8 cellular contexts compared by ENCODE assay signal in genomic region chr2:14634885-14635871, GRCh38. TPM values are rescaled to one million over a fixed set of nuclear protein-coding genes. Genes with fewer than 3 reads are reported as not detected.
A peak's percentile ranks its signal among the peaks of the same experiment; 100 is the strongest.
DNase-seq lines count a peak whose midpoint lies in the region; ATAC-seq and TF ChIP-seq lines count a peak whose summit lies in the region.
"Had no signal": no experiment of that assay in that cellular context is flagged by ENCODE, and none has a peak within 500 bp of the region (broad histone marks: within the 10 kb centered on the region; RNA-seq: fewer than 3 reads in every experiment).

No MANE protein-coding gene starts in this region.

- H3K27me3 ChIP-seq in stomach = peaks cover 0 to 41% (median 16%) of the 10 kb centered on the region in 3 donors

- TF ChIP-seq POLR2A in stomach (IDR thresholded peaks at IDR 0.05) = no peak

- H3K27ac ChIP-seq in stomach = peak overlapping the region; percentile 82 to 90 (median 85)

- no peaks in the 10 kb centered on the region for H3K36me3 Mint-ChIP-seq in chondrocyte (ENCODE audit: low read depth)
- peaks cover 5% of the 10 kb centered on the region for H3K36me3 Mint-ChIP-seq in activated CD8-positive, alpha-beta memory T cell treated with anti-CD3 and anti-CD28 coated beads, Interleukin-2, amount 10 ng/mL, durations not matched to agents 7 days and 5 days

- H3K4me3 Mint-ChIP-seq in chondrocyte (ENCODE audit: unreplicated experiment) = peak overlapping the region; percentile 69
- H3K4me3 Mint-ChIP-seq in activated CD8-positive, alpha-beta memory T cell treated with anti-CD3 and anti-CD28 coated beads, Interleukin-2, amount 10 ng/mL, durations not matched to agents 7 days and 5 days = no peak overlapping the region

- no peaks in the 10 kb centered on the region for H3K9me3 Mint-ChIP-seq in chondrocyte (ENCODE audit: low read depth)
- no peaks in the 10 kb centered on the region for H3K9me3 Mint-ChIP-seq in activated CD8-positive, alpha-beta memory T cell treated with anti-CD3 and anti-CD28 coated beads, Interleukin-2, amount 10 ng/mL, durations not matched to agents 7 days and 5 days (ENCODE audit: low read depth)

- peaks cover 16 to 45% (median 34%) of the 10 kb centered on the region in 4 donors for H3K4me1 ChIP-seq in stomach

- ATAC-seq in activated CD8-positive, alpha-beta memory T cell treated with anti-CD3 and anti-CD28 coated beads, Interleukin-2, amount 10 ng/mL, durations not matched to agents 7 days and 5 days = no peak

- intact Hi-C loops in stomach (cut with DNase I; ENCODE audit: low total_unique reads) = no loop called here

- H3K4me3 ChIP-seq in stomach = peak overlapping the region; percentile 50 to 70 (median 56)

- no peaks in the 10 kb centered on the region for H3K36me3 ChIP-seq in stomach

- peaks cover 19% of the 10 kb centered on the region for H3K4me1 Mint-ChIP-seq in chondrocyte (ENCODE audit: low read depth)
- no peaks in the 10 kb centered on the region for H3K4me1 Mint-ChIP-seq in activated CD8-positive, alpha-beta memory T cell treated with anti-CD3 and anti-CD28 coated beads, Interleukin-2, amount 10 ng/mL, durations not matched to agents 7 days and 5 days

- H3K27me3 Mint-ChIP-seq in chondrocyte (ENCODE audit: low read depth) = peaks cover 62% of the 10 kb centered on the region
- H3K27me3 Mint-ChIP-seq in activated CD8-positive, alpha-beta memory T cell treated with anti-CD3 and anti-CD28 coated beads, Interleukin-2, amount 10 ng/mL, durations not matched to agents 7 days and 5 days = peaks cover 62% of the 10 kb centered on the region

- CTCF ChIA-PET in activated CD8-positive, alpha-beta memory T cell treated with anti-CD3 and anti-CD28 coated beads, Interleukin-2, amount 10 ng/mL, durations not matched to agents 7 days and 5 days (lab: Charles Lee) = no interaction called here

- no peak for TF ChIP-seq EP300 in stomach (IDR thresholded peaks at IDR 0.05)

- TF ChIP-seq CTCF in chondrocyte (IDR thresholded peaks at IDR 0.05) (no peak), stomach (IDR thresholded peaks at IDR 0.05) (no peak)

- H3K27ac Mint-ChIP-seq in chondrocyte (ENCODE audit: unreplicated experiment) = no peak overlapping the region
- H3K27ac Mint-ChIP-seq in activated CD8-positive, alpha-beta memory T cell treated with anti-CD3 and anti-CD28 coated beads, Interleukin-2, amount 10 ng/mL, durations not matched to agents 7 days and 5 days = no peak overlapping the region

- peak; percentile 58 for DNase-seq in H4 (ENCODE audit: low spot score)
- DNase-seq in NCI-H446 (lab: John Stamatoyannopoulos, UW) = peak; percentile 19 to 55
- no peak for DNase-seq in chondrocyte (ENCODE audit: low spot score)
- peak; percentile 73 for DNase-seq in kidney tubule cell (ENCODE audit: low spot score)
- peak; percentile 76 for DNase-seq in stomach
- no peak for DNase-seq in stimulated activated CD4-positive, alpha-beta T cell treated with anti-CD3 and anti-CD28 coated beads, Interleukin-4, amount 100 ng/mL, for 1 hour
- DNase-seq in activated CD8-positive, alpha-beta memory T cell treated with anti-CD3 and anti-CD28 coated beads, Interleukin-2, amount 10 ng/mL, durations not matched to agents 7 days and 5 days = no peak

- H3K9me3 ChIP-seq in stomach = no peaks in the 10 kb centered on the region

- 0 to 3% (median 1%) methylated on average over 19 to 68 of the region's 68 CpGs for WGBS in stomach, 5 donors

RNA-seq across cellular contexts. Expression of gene LRATD1, which starts 2.7 kb away (rescaled TPM):
- 14.9 and 18.5 TPM in 2 replicates for total RNA-seq in H4 (2014; rRNA removed; shearing (Covaris generic))
- total RNA-seq in chondrocyte = not detected in 3 replicates
- 100 to 1,000 TPM in 1 of 5 donors, 10 to 100 TPM in 1, 1 to 10 TPM in 2, not detected in 1; 4.4 to 229 (median 10.5) TPM for total RNA-seq in stomach
- 1 to 10 TPM; 3.2 to 9.0 (median 6.0) TPM for polyA plus RNA-seq in stomach
- not detected for total RNA-seq in activated CD8-positive, alpha-beta memory T cell treated with anti-CD3 and anti-CD28 coated beads, Interleukin-2, amount 10 ng/mL, durations not matched to agents 7 days and 5 days
- total RNA-seq: T-helper 2 cell treated with Interferon-gamma antibody and Interleukin-4, amounts not matched to agents 100 ng/mL and 5 ng/mL, for 36 hours had no signal

Comparison
In these comparisons a context has a peak if more than half of its experiments do, and no peak if none do; other contexts are left out.
1. DNase-seq: peak in H4 (single experiment), NCI-H446 (2 of 2), kidney tubule cell (single experiment) and stomach (single experiment); none in chondrocyte (single experiment), stimulated activated CD4-positive, alpha-beta T cell treated with anti-CD3 and anti-CD28 coated beads, Interleukin-4, amount 100 ng/mL, for 1 hour (single experiment) and activated CD8-positive, alpha-beta memory T cell treated with anti-CD3 and anti-CD28 coated beads, Interleukin-2, amount 10 ng/mL, durations not matched to agents 7 days and 5 days (single experiment).